9 cellular contexts compared by ENCODE assay signal in the genomic region with DNA sequence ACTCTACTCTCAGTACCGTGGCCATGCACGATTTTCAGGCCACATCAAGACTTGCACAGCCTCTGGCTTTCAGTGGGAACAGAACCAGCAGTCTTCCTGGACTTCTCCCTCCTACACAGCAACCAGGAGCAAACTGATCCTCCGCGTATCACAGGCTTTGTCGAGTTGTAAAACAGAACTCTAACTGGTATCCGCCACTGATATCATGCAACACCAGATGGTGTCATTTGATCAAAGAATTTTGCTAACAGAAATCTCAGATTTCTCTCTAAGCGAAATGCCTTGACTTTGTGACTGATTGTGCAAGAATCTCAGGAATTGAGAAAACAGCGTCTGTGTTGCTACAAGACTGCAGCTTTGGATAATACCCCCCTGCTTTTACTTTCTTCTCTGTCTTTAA.
A peak's percentile ranks its signal among the peaks of the same experiment; 100 is the strongest.
DNase-seq lines count a peak whose midpoint lies in the region; ATAC-seq and TF ChIP-seq lines count a peak whose summit lies in the region.
"Had no signal": no experiment of that assay in that cellular context is flagged by ENCODE, and none has a peak within 500 bp of the region (broad histone marks: within the 10 kb centered on the region; RNA-seq: fewer than 3 reads in every experiment).

No MANE protein-coding gene starts in this region.

- H3K9me2 ChIP-seq in PC-3 (replicated peaks; ENCODE audit: low read length) = no peaks in the 10 kb centered on the region

- ATAC-seq in PC-3 (peak; percentile 89), GM19324 (IDR thresholded peaks at IDR 0.05; ENCODE audit: low FRiP score, unreplicated experiment) (no peak), GM21526 (IDR thresholded peaks at IDR 0.05; ENCODE audit: low FRiP score, unreplicated experiment) (no peak), HG03439 (IDR thresholded peaks at IDR 0.05; ENCODE audit: unreplicated experiment) (no peak)

- no peak for TF ChIP-seq EP300 in ovary (IDR thresholded peaks at IDR 0.05)

- H3K27ac ChIP-seq in PC-3 (ENCODE audit: low read length) (no peak overlapping the region), ovary (peak overlapping the region; percentile 18 to 78)
- H3K27ac ChIP-seq: right lobe of liver had no signal

- intact Hi-C loops in PC-3 (cut with micrococcal nuclease) = loop anchor here (1.0 to 10.0 kb wide), 5 partner anchors 53 to 239 kb away; no protein-coding TSS in a partner anchor
- intact Hi-C loops in ovary (cut with DNase I) = loop anchor here in 2 of 4 donors (5.0 kb wide), 1 partner anchor 241 kb away; a partner anchor contains a TSS

- no peak for TF ChIP-seq POLR2A in ovary (IDR thresholded peaks at IDR 0.05)

- no TSS peak for BruUV-seq in PC-3 (replicated peaks; lab: Mats Ljungman, UMichigan)

- H3K4me3 ChIP-seq in AG10803 (ENCODE audit: low read length) = peak overlapping the region; percentile 44
- H3K4me3 ChIP-seq in PC-3 (ENCODE audit: low read length) = no peak overlapping the region; the same call in 1 of the 2 replicates
- no peak overlapping the region for H3K4me3 ChIP-seq in fibroblast of pulmonary artery (replicated peaks; ENCODE audit: low read depth, low read length)
- H3K4me3 ChIP-seq in ovary = no peak overlapping the region
- H3K4me3 ChIP-seq: right lobe of liver had no signal

- H3K4me1 ChIP-seq in PC-3 (ENCODE audit: insufficient read depth, low read length) = peaks cover 20% of the 10 kb centered on the region
- H3K4me1 ChIP-seq in ovary (ENCODE audit: insufficient read depth) = peaks cover 5% of the 10 kb centered on the region
- H3K4me1 ChIP-seq: right lobe of liver had no signal

- H3K4me2 ChIP-seq in PC-3 (ENCODE audit: low read length) = peak overlapping the region; percentile 45

- DNase-seq in AG10803 (ENCODE audit: low read depth) (peak; percentile 95), PC-3 (peak; percentile 85), fibroblast of pulmonary artery (ENCODE audit: low read depth) (peak; percentile 97), ovary (peak; percentile 56 to 71 (median 60))
- DNase-seq in stimulated activated CD4-positive, alpha-beta T cell treated with anti-CD3 and anti-CD28 coated beads, Interleukin-2, amount 100 ng/mL, for 24 hours = no peak
- DNase-seq: right lobe of liver had no signal

- TF ChIP-seq CTCF in AG10803 (conservative IDR thresholded peaks at IDR 0.05; ENCODE audit: low read length) (peak; percentile 47), PC-3 (conservative IDR thresholded peaks at IDR 0.05; ENCODE audit: low read depth, low read length) (peak; percentile 73), fibroblast of pulmonary artery (IDR thresholded peaks at IDR 0.05; ENCODE audit: low read length, missing control alignments) (peak; percentile 47), ovary (IDR thresholded peaks at IDR 0.05) (peak in 2 of 3 donors; percentile 40 to 57)

- H3K9ac ChIP-seq in PC-3 (ENCODE audit: low read length) = no peak overlapping the region

- WGBS in ovary, 3 donors = 4 to 5% (median 5%) methylated on average over 8 of the region's 8 CpGs

- POLR2A ChIA-PET in PC-3 (lab: Charles Lee; ENCODE audit: unreplicated experiment) = no interaction called here

- no peaks in the 10 kb centered on the region for H3K27me3 ChIP-seq in PC-3 (ENCODE audit: low read length)
- H3K27me3 ChIP-seq in ovary = no peaks in the 10 kb centered on the region
- H3K27me3 ChIP-seq: right lobe of liver had no signal

- no peaks in the 10 kb centered on the region for H3F3A ChIP-seq in PC-3 (ENCODE audit: low read length, unreplicated experiment)

- no peaks in the 10 kb centered on the region for H3K79me2 ChIP-seq in PC-3 (ENCODE audit: low read length)

- no peaks in the 10 kb centered on the region for H3K36me3 ChIP-seq in PC-3 (ENCODE audit: low read depth, low read length)
- H3K36me3 ChIP-seq in ovary = no peaks in the 10 kb centered on the region
- H3K36me3 ChIP-seq: right lobe of liver had no signal

- CTCF ChIA-PET in PC-3 (lab: Charles Lee) = interaction anchor here (0.7 to 0.9 kb wide), 2 partner anchors 239 to 400 kb away, joined by 3 to 4 read pairs; no protein-coding TSS in a partner anchor

- H3K9me3 ChIP-seq in PC-3 (ENCODE audit: low read length) (no peaks in the 10 kb centered on the region), ovary (no peaks in the 10 kb centered on the region)

- H4K20me1 ChIP-seq in PC-3 (ENCODE audit: low read length) = no peaks in the 10 kb centered on the region

- peak overlapping the region; percentile 32; the same call in 1 of the 2 replicates for H2AFZ ChIP-seq in PC-3 (ENCODE audit: low read length)

Comparison
In these comparisons a context has a peak if more than half of its experiments do, and no peak if none do; other contexts are left out.
1. DNase-seq: peak in AG10803 (single experiment), PC-3 (single experiment), fibroblast of pulmonary artery (single experiment) and ovary (5 of 5); none in stimulated activated CD4-positive, alpha-beta T cell treated with anti-CD3 and anti-CD28 coated beads, Interleukin-2, amount 100 ng/mL, for 24 hours (0 of 2).
2. Peak in every context shown above with its lines, with median percentiles within 50 percentile points of each other: CTCF ChIP-seq.